ENCODE assay signal across 20 cellular contexts in the genomic region with DNA sequence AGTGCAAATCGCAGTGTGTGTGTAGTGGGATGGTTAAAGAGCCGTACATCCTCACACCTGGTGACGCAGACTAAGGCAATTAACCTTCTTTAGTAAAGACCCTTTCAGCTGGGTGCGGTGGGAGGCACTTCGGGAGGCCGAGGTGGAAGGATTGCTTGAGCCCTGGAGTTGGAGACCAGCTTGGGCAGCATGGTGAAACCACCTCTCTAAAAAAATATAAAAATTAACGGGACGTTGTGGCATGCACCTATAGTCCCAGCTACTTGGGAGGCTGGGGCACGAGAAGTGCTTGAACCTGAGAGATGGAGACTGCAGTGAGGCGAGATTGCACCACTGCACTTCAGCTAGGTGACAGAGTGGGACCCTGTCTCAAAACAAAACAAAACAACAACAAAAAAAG. TPM values are rescaled to one million over a fixed set of nuclear protein-coding genes. Genes with fewer than 3 reads are reported as not detected.
A peak's percentile ranks its signal among the peaks of the same experiment; 100 is the strongest.
DNase-seq lines count a peak whose midpoint lies in the region; ATAC-seq and TF ChIP-seq lines count a peak whose summit lies in the region.
"Had no signal": no experiment of that assay in that cellular context is flagged by ENCODE, and none has a peak within 500 bp of the region (broad histone marks: within the 10 kb centered on the region; RNA-seq: fewer than 3 reads in every experiment).

No MANE protein-coding gene starts in this region.

- H3K9me3 ChIP-seq in esophagus squamous epithelium, result no peaks in the 10 kb centered on the region
- no peaks in the 10 kb centered on the region for H3K9me3 ChIP-seq in gastrocnemius medialis
- no peaks in the 10 kb centered on the region for H3K9me3 ChIP-seq in CD4-positive, alpha-beta T cell (ENCODE audit: control insufficient read depth, low read length)
- H3K9me3 ChIP-seq in suprapubic skin, result no peaks in the 10 kb centered on the region
- H3K9me3 ChIP-seq: pancreas had no signal

- peaks cover 12% of the 10 kb centered on the region for H3K4me1 Mint-ChIP-seq in CD4-positive, alpha-beta T cell (ENCODE audit: low read depth)

- H3K36me3 Mint-ChIP-seq in CD4-positive, alpha-beta T cell (ENCODE audit: low read depth), result no peaks in the 10 kb centered on the region

- H3K27me3 Mint-ChIP-seq in CD4-positive, alpha-beta T cell, result no peaks in the 10 kb centered on the region

- H3K27ac Mint-ChIP-seq in CD4-positive, alpha-beta T cell, result no peak overlapping the region
- H3K27ac Mint-ChIP-seq: activated T-helper 1 cell treated with anti-CD3 and anti-CD28 coated beads, Interleukin-12 subunit alpha, Interleukin-12 subunit beta, Interleukin-2, Interleukin-4 antibody, amounts not matched to agents 30 ng/mL and 10 ng/mL and 1 ng/mL, durations not matched to agents 14 hours and 24 hours and 36 hours had no signal

- no peak for TF ChIP-seq EP300 in suprapubic skin (IDR thresholded peaks at IDR 0.05)

- peak overlapping the region; percentile 18 for H3K27ac ChIP-seq in C4-2B
- peak overlapping the region; percentile 24 for H3K27ac ChIP-seq in RWPE1
- H3K27ac ChIP-seq in esophagus squamous epithelium, result peak overlapping the region in 3 of 4 donors; percentile 26 to 60 (median 56)
- peak overlapping the region; percentile 94 to 99 (median 96) for H3K27ac ChIP-seq in gastrocnemius medialis
- H3K27ac ChIP-seq in CD4-positive, alpha-beta T cell (ENCODE audit: low read depth, low read length), result no peak overlapping the region
- no peak overlapping the region for H3K27ac ChIP-seq in suprapubic skin
- H3K27ac ChIP-seq: cardiac muscle cell had no signal

- no peak for DNase-seq in RWPE1 (ENCODE audit: low spot score)
- no peak for DNase-seq in esophagus squamous epithelium (lab: John Stamatoyannopoulos, UW)
- peak in 1 of 2 donors; percentile 12 for DNase-seq in gastrocnemius medialis
- no peak for DNase-seq in CD4-positive, alpha-beta T cell
- no peak for DNase-seq in NCI-H526 (lab: John Stamatoyannopoulos, UW)
- no peak for DNase-seq in suprapubic skin (ENCODE audit: low spot score in 2 of 2)
- no peak for DNase-seq in NCI-H2029 treated with DMSO at 0.1 percent for 48 hours (lab: John Stamatoyannopoulos, UW)
- DNase-seq: activated CD4-positive, alpha-beta T cell treated with anti-CD3 and anti-CD28 coated beads for 4 hours; glutamatergic neuron; NCI-H1694 treated with DMSO at 0.1 percent for 48 hours; NCI-H446; pancreas; small intestine; stimulated activated CD4-positive, alpha-beta T cell treated with anti-CD3 and anti-CD28 coated beads, Interleukin-4, amount 100 ng/mL, for 1 hour; SW 1271 had no signal

- CTCF ChIA-PET in RWPE1 (lab: Yijun Ruan, JAX), result no interaction called here
- CTCF ChIA-PET in CD4-positive, alpha-beta T cell (lab: Charles Lee), result no interaction called here

- no peaks in the 10 kb centered on the region for H3K27me3 ChIP-seq in esophagus squamous epithelium
- H3K27me3 ChIP-seq in gastrocnemius medialis, result no peaks in the 10 kb centered on the region
- H3K27me3 ChIP-seq in CD4-positive, alpha-beta T cell (ENCODE audit: control insufficient read depth, insufficient read depth, low read length), result no peaks in the 10 kb centered on the region
- no peaks in the 10 kb centered on the region for H3K27me3 ChIP-seq in suprapubic skin
- H3K27me3 ChIP-seq: cardiac muscle cell, pancreas had no signal

- TF ChIP-seq POLR2A in esophagus squamous epithelium (IDR thresholded peaks at IDR 0.05) (no peak), gastrocnemius medialis (IDR thresholded peaks at IDR 0.05) (no peak), suprapubic skin (IDR thresholded peaks at IDR 0.05) (no peak)

- H3K9me3 Mint-ChIP-seq in CD4-positive, alpha-beta T cell, result no peaks in the 10 kb centered on the region
- H3K9me3 Mint-ChIP-seq: activated T-helper 1 cell treated with anti-CD3 and anti-CD28 coated beads, Interleukin-12 subunit alpha, Interleukin-12 subunit beta, Interleukin-2, Interleukin-4 antibody, amounts not matched to agents 30 ng/mL and 10 ng/mL and 1 ng/mL, durations not matched to agents 14 hours and 24 hours and 36 hours had no signal

- POLR2A ChIA-PET in RWPE1 (lab: Yijun Ruan, JAX; ENCODE audit: low non-redundant PET), result no interaction called here
- POLR2A ChIA-PET in CD4-positive, alpha-beta T cell (lab: Charles Lee), result no interaction called here

- H3K4me3 ChIP-seq in esophagus squamous epithelium (peak overlapping the region in 2 of 4 donors; percentile 4 to 40), gastrocnemius medialis (peak overlapping the region in 3 of 4 donors; percentile 19 to 35 (median 33)), suprapubic skin (no peak overlapping the region)
- H3K4me3 ChIP-seq: cardiac muscle cell, K562, lung, pancreas had no signal

- no peak for TF ChIP-seq CTCF in C4-2B (conservative IDR thresholded peaks at IDR 0.05)
- TF ChIP-seq CTCF in RWPE1 (conservative IDR thresholded peaks at IDR 0.05; ENCODE audit: low read depth), result no peak
- TF ChIP-seq CTCF in esophagus squamous epithelium (IDR thresholded peaks at IDR 0.05), result no peak
- no peak for TF ChIP-seq CTCF in gastrocnemius medialis (IDR thresholded peaks at IDR 0.05 in 4 of 5, conservative IDR thresholded peaks at IDR 0.05 in 1 of 5)
- no peak for TF ChIP-seq CTCF in CD4-positive, alpha-beta T cell (IDR thresholded peaks at IDR 0.05)
- no peak for TF ChIP-seq CTCF in suprapubic skin (IDR thresholded peaks at IDR 0.05)

- intact Hi-C loops in esophagus squamous epithelium (cut with DNase I) (no loop called here), gastrocnemius medialis (cut with DNase I; ENCODE audit: low total_unique reads) (no loop called here)
- intact Hi-C loops in CD4-positive, alpha-beta T cell (cut with DNase I, micrococcal nuclease), result no loop called here

- in situ Hi-C loops in gastrocnemius medialis (cut with MboI; ENCODE audit: low sequenced_read_pairs in 4 of 4), result no loop called here

- no peak for ATAC-seq in gastrocnemius medialis
- ATAC-seq in CD4-positive, alpha-beta T cell (ENCODE audit: poor library complexity), result no peak
- ATAC-seq: pancreas had no signal

- 81 to 90% methylated on average over 8 to 10 of the region's 10 CpGs for WGBS in esophagus squamous epithelium, 2 donors
- 88% methylated on average over 10 of the region's 10 CpGs for WGBS in suprapubic skin

- H3K36me3 ChIP-seq in esophagus squamous epithelium, result peaks cover 0 to 70% (median 0%) of the 10 kb centered on the region in 3 donors
- H3K36me3 ChIP-seq in gastrocnemius medialis, result peaks cover 0 to 12% of the 10 kb centered on the region in 2 donors
- H3K36me3 ChIP-seq in suprapubic skin, result peaks cover 43% of the 10 kb centered on the region
- H3K36me3 ChIP-seq: cardiac muscle cell had no signal

- H3K4me1 ChIP-seq in esophagus squamous epithelium (peaks cover 11 to 93% (median 38%) of the 10 kb centered on the region in 3 donors), gastrocnemius medialis (peaks cover 94 to 98% of the 10 kb centered on the region in 2 donors), suprapubic skin (peaks cover 60% of the 10 kb centered on the region)

- no peak overlapping the region for H3K4me3 Mint-ChIP-seq in CD4-positive, alpha-beta T cell
- H3K4me3 Mint-ChIP-seq: activated T-helper 1 cell treated with anti-CD3 and anti-CD28 coated beads, Interleukin-12 subunit alpha, Interleukin-12 subunit beta, Interleukin-2, Interleukin-4 antibody, amounts not matched to agents 30 ng/mL and 10 ng/mL and 1 ng/mL, durations not matched to agents 14 hours and 24 hours and 36 hours had no signal

RNA-seq across cellular contexts. Expression of a gene that starts 31.5 kb away (rescaled TPM):
- 100 to 1,000 TPM in 1 of 4 donors, 10 to 100 TPM in 3; 10.4 to 137 (median 18.8) TPM for total RNA-seq in esophagus squamous epithelium
- 100 to 1,000 TPM; 156 to 250 (median 196) TPM for total RNA-seq in gastrocnemius medialis
- total RNA-seq in CD4-positive, alpha-beta T cell, result 10 to 100 TPM; 19.1 to 20.6 TPM
- 100 to 1,000 TPM; 142 to 474 (median 232) TPM for total RNA-seq in suprapubic skin

Comparison
In these comparisons a context has a peak if more than half of its experiments do, and no peak if none do; other contexts are left out.
1. H3K27ac ChIP-seq: peak in C4-2B (single experiment), RWPE1 (single experiment), esophagus squamous epithelium (3 of 4) and gastrocnemius medialis (4 of 4); none in CD4-positive, alpha-beta T cell (single experiment) and suprapubic skin (single experiment).